13 cellular contexts compared by ENCODE assay signal in the genomic region with DNA sequence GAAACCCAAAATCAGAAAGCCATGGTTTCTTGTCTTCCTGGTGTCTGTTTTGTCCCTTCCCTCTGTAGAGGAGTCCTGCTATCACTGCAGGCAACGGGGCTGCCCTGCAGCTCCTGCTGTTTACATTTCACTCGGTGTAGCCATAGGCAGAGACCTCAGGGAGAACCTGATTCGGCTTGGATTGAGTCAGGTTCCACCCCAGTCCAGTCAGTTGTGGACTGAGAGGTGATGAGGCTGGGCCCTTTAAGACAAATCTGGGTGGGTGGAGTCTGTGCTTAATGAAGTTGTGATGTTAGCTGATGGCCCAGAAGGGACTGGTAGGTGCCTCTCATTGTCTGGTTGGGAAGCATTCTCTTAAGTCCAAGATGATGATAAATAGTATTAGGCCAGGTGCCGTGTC. TPM values are rescaled to one million over a fixed set of nuclear protein-coding genes. Genes with fewer than 3 reads are reported as not detected.
DNase-seq lines count a peak whose midpoint lies in the region; ATAC-seq, FAIRE-seq and TF ChIP-seq lines count a peak whose summit lies in the region.
"Had no signal": no experiment of that assay in that cellular context is flagged by ENCODE, and none has a peak within 500 bp of the region (broad histone marks: within the 10 kb centered on the region; RNA-seq: fewer than 3 reads in every experiment).

No MANE protein-coding gene starts in this region.

- peaks cover 40% of the 10 kb centered on the region for H3K79me2 ChIP-seq in K562 (ENCODE audit: control insufficient read depth, insufficient read depth, low read length)
- peaks cover 95% of the 10 kb centered on the region for H3K79me2 ChIP-seq in HepG2 (ENCODE audit: insufficient read depth, low read length)
- H3K79me2 ChIP-seq in MM.1S (ENCODE audit: low read length): no peaks in the 10 kb centered on the region

- intact Hi-C loops in activated CD8-positive, alpha-beta T cell treated with anti-CD3 and anti-CD28 coated beads for 36 hours (cut with micrococcal nuclease): no loop called here
- intact Hi-C loops in K562 (cut with micrococcal nuclease): no loop called here
- intact Hi-C loops in HepG2 (cut with micrococcal nuclease; ENCODE audit: unreplicated experiment): loop anchor here (5.0 kb wide), 1 partner anchor 58 kb away; no protein-coding TSS in a partner anchor
- intact Hi-C loops in thyroid gland (cut with DNase I): no loop called here
- intact Hi-C loops in natural killer cell (cut with micrococcal nuclease): no loop called here

- H3K4me1 Mint-ChIP-seq in activated CD8-positive, alpha-beta T cell treated with anti-CD3 and anti-CD28 coated beads for 36 hours (ENCODE audit: low read depth): peaks cover 68% of the 10 kb centered on the region
- H3K4me1 Mint-ChIP-seq in activated CD8-positive, alpha-beta T cell treated with anti-CD3 and anti-CD28 coated beads, Interleukin-2, amount 10 ng/mL, durations not matched to agents 7 days and 5 days (ENCODE audit: low read depth): peaks cover 26% of the 10 kb centered on the region
- peaks cover 23 to 26% of the 10 kb centered on the region in 2 donors for H3K4me1 Mint-ChIP-seq in natural killer cell

- H3K9me2 ChIP-seq in MM.1S (replicated peaks; ENCODE audit: insufficient read depth, low read length): no peaks in the 10 kb centered on the region

- no peak for TF ChIP-seq EP300 in K562 (IDR thresholded peaks at IDR 0.05; ENCODE audit: low read length)
- no peak for TF ChIP-seq EP300 in HepG2 (IDR thresholded peaks at IDR 0.05; ENCODE audit: low read depth in 2 of 2, low read length in 2 of 2)
- TF ChIP-seq EP300 in HepG2 (CRISPR knock-in tag; IDR thresholded peaks at IDR 0.05; ENCODE audit: borderline replicate concordance): no peak

- BruUV-seq in K562 (replicated peaks; lab: Mats Ljungman, UMichigan): no TSS peak
- no TSS peak for BruUV-seq in HepG2 (replicated peaks; lab: Mats Ljungman, UMichigan)

- no peak overlapping the region for H3K9ac ChIP-seq in K562 (ENCODE audit: insufficient read depth in 1 of 2, low read depth in 2 of 2, low read length in 2 of 2)
- peak overlapping the region; percentile 31; the same call in 1 of the 2 replicates for H3K9ac ChIP-seq in HepG2 (ENCODE audit: insufficient read depth, low read depth, low read length)
- no peak overlapping the region for H3K9ac ChIP-seq in MM.1S (ENCODE audit: low read length)

- FAIRE-seq in K562 (lab: Jason Lieb, UNC) (no peak), HepG2 (lab: Jason Lieb, UNC) (no peak)

- no peak for TF ChIP-seq POLR2A in K562 (conservative IDR thresholded peaks at IDR 0.05)
- TF ChIP-seq POLR2A in HepG2 (IDR thresholded peaks at IDR 0.05; ENCODE audit: insufficient read depth in 1 of 2, low read depth in 2 of 2, low read length in 2 of 2): no peak
- peak in 1 of 2 donors; percentile 5 for TF ChIP-seq POLR2A in thyroid gland (IDR thresholded peaks at IDR 0.05)

- H3K27ac ChIP-seq in K562 (ENCODE audit: extremely low read depth, low read depth, low read length) (no peak overlapping the region), HepG2 (ENCODE audit: extremely low read length, insufficient read depth, low read length) (peak overlapping the region; percentile 88), thyroid gland (peak overlapping the region; percentile 90 to 96 (median 93)), MM.1S (ENCODE audit: low read length) (no peak overlapping the region)

- no peak overlapping the region for H3K4me2 ChIP-seq in K562 (ENCODE audit: insufficient read depth, low read length)
- H3K4me2 ChIP-seq in HepG2 (ENCODE audit: low read depth, low read length): peak overlapping the region; percentile 2
- H3K4me2 ChIP-seq in MM.1S (ENCODE audit: low read depth, low read length): no peak overlapping the region

- peak; percentile 10 for ATAC-seq in activated CD8-positive, alpha-beta T cell treated with anti-CD3 and anti-CD28 coated beads for 36 hours
- no peak for ATAC-seq in activated CD8-positive, alpha-beta T cell treated with anti-CD3 and anti-CD28 coated beads, Interleukin-2, amount 10 ng/mL, durations not matched to agents 7 days and 5 days
- ATAC-seq in K562 (peak; percentile 14; the same call in 2 of the 3 replicates), HepG2 (peak; percentile 9; the same call in 1 of the 3 replicates), natural killer cell (no peak)

- H3K4me1 ChIP-seq in K562 (replicated peaks in 1 of 2; ENCODE audit: control insufficient read depth in 2 of 2, insufficient read depth in 2 of 2, low read length in 2 of 2): peaks cover 8 to 15% of the 10 kb centered on the region in 2 experiments; a peak in 4 of 5 replicates
- H3K4me1 ChIP-seq in HepG2 (ENCODE audit: insufficient read depth, low read length): peaks cover 81% of the 10 kb centered on the region
- H3K4me1 ChIP-seq in thyroid gland: peaks cover 79 to 85% of the 10 kb centered on the region in 2 donors
- H3K4me1 ChIP-seq in MM.1S (ENCODE audit: low read length): peaks cover 19% of the 10 kb centered on the region

- no peak overlapping the region for H3K4me3 Mint-ChIP-seq in activated CD8-positive, alpha-beta T cell treated with anti-CD3 and anti-CD28 coated beads for 36 hours
- H3K4me3 Mint-ChIP-seq in activated CD8-positive, alpha-beta T cell treated with anti-CD3 and anti-CD28 coated beads, Interleukin-2, amount 10 ng/mL, durations not matched to agents 7 days and 5 days: no peak overlapping the region
- H3K4me3 Mint-ChIP-seq in natural killer cell: no peak overlapping the region

- H3K9me3 Mint-ChIP-seq in activated CD8-positive, alpha-beta T cell treated with anti-CD3 and anti-CD28 coated beads for 36 hours: no peaks in the 10 kb centered on the region
- no peaks in the 10 kb centered on the region for H3K9me3 Mint-ChIP-seq in activated CD8-positive, alpha-beta T cell treated with anti-CD3 and anti-CD28 coated beads, Interleukin-2, amount 10 ng/mL, durations not matched to agents 7 days and 5 days (ENCODE audit: insufficient read depth)
- no peaks in the 10 kb centered on the region for H3K9me3 Mint-ChIP-seq in natural killer cell
- H3K9me3 Mint-ChIP-seq: activated naive CD4-positive, alpha-beta T cell treated with anti-CD3 and anti-CD28 coated beads, Interleukin-2, amount 50 U/mL, for 24 hours had no signal

- no peak for TF ChIP-seq RAD21 in K562 (CRISPR knock-in tag; conservative IDR thresholded peaks at IDR 0.05 in 1 of 2, IDR thresholded peaks at IDR 0.05 in 1 of 2)
- TF ChIP-seq RAD21 in HepG2 (CRISPR knock-in tag; IDR thresholded peaks at IDR 0.05): no peak

- no peaks in the 10 kb centered on the region for H3K27me3 Mint-ChIP-seq in activated CD8-positive, alpha-beta T cell treated with anti-CD3 and anti-CD28 coated beads for 36 hours
- H3K27me3 Mint-ChIP-seq in activated CD8-positive, alpha-beta T cell treated with anti-CD3 and anti-CD28 coated beads, Interleukin-2, amount 10 ng/mL, durations not matched to agents 7 days and 5 days (ENCODE audit: low read depth): no peaks in the 10 kb centered on the region
- H3K27me3 Mint-ChIP-seq in natural killer cell (ENCODE audit: low read depth in 2 of 2): no peaks in the 10 kb centered on the region
- H3K27me3 Mint-ChIP-seq: activated naive CD4-positive, alpha-beta T cell treated with anti-CD3 and anti-CD28 coated beads, Interleukin-2, amount 50 U/mL, for 24 hours had no signal

- H3K4me3 ChIP-seq in K562: no peak overlapping the region
- H3K4me3 ChIP-seq in HepG2 (replicated peaks in 1 of 3; ENCODE audit: insufficient read depth in 1 of 3, low read depth in 2 of 3, low read length in 3 of 3): no peak overlapping the region
- H3K4me3 ChIP-seq in thyroid gland (replicated peaks in 1 of 3): no peak overlapping the region
- no peak overlapping the region for H3K4me3 ChIP-seq in MM.1S (ENCODE audit: low read length)
- H3K4me3 ChIP-seq: spleen had no signal

- CTCF ChIA-PET in activated CD8-positive, alpha-beta T cell treated with anti-CD3 and anti-CD28 coated beads for 36 hours (lab: Charles Lee): interaction anchor here (0.7 kb wide), 1 partner anchor 8 kb away, joined by 3 read pairs; no protein-coding TSS in a partner anchor
- CTCF ChIA-PET in activated CD8-positive, alpha-beta T cell treated with anti-CD3 and anti-CD28 coated beads, Interleukin-2, amount 10 ng/mL, durations not matched to agents 7 days and 5 days (lab: Charles Lee): interaction anchor here (0.8 to 1.3 kb wide), 2 partner anchors 30 to 38 kb away, joined by 3 read pairs; no protein-coding TSS in a partner anchor
- CTCF ChIA-PET in K562 (lab: Yijun Ruan, JAX; ENCODE audit: low intra/inter-chr PET ratio) (no interaction called here), HepG2 (lab: Yijun Ruan, JAX; ENCODE audit: low intra/inter-chr PET ratio, low total read pairs) (no interaction called here)

- H2AFZ ChIP-seq in K562 (ENCODE audit: low read depth, low read length) (no peak overlapping the region), HepG2 (ENCODE audit: low read length) (no peak overlapping the region), MM.1S (ENCODE audit: low read length) (no peak overlapping the region)

- H3F3A ChIP-seq in MM.1S (ENCODE audit: insufficient read depth, low read length): peaks cover 16% of the 10 kb centered on the region

- H3K9me3 ChIP-seq in K562 (replicated peaks; ENCODE audit: control insufficient read depth, insufficient read depth, low read depth, low read length): no peaks in the 10 kb centered on the region
- H3K9me3 ChIP-seq in HepG2 (ENCODE audit: low read length): no peaks in the 10 kb centered on the region
- H3K9me3 ChIP-seq in thyroid gland: no peaks in the 10 kb centered on the region
- H3K9me3 ChIP-seq in MM.1S (replicated peaks; ENCODE audit: insufficient read depth, low read length): no peaks in the 10 kb centered on the region
- H3K9me3 ChIP-seq: spleen had no signal

- no peaks in the 10 kb centered on the region for H3K36me3 Mint-ChIP-seq in activated CD8-positive, alpha-beta T cell treated with anti-CD3 and anti-CD28 coated beads for 36 hours (ENCODE audit: low read depth)
- no peaks in the 10 kb centered on the region for H3K36me3 Mint-ChIP-seq in activated CD8-positive, alpha-beta T cell treated with anti-CD3 and anti-CD28 coated beads, Interleukin-2, amount 10 ng/mL, durations not matched to agents 7 days and 5 days (ENCODE audit: low read depth)
- H3K36me3 Mint-ChIP-seq in natural killer cell: no peaks in the 10 kb centered on the region
- H3K36me3 Mint-ChIP-seq: activated naive CD4-positive, alpha-beta T cell treated with anti-CD3 and anti-CD28 coated beads, Interleukin-2, amount 50 U/mL, for 24 hours had no signal

- in situ Hi-C loops in K562 (cut with MboI): no loop called here
- in situ Hi-C loops in HepG2 (cut with HindIII; ENCODE audit: extremely low pct_ligation_motif_present, low pct_unique_long_range_greater_than_20kb): no loop called here

- no peaks in the 10 kb centered on the region for H3K36me3 ChIP-seq in K562 (ENCODE audit: control insufficient read depth, insufficient read depth, low read length)
- H3K36me3 ChIP-seq in HepG2 (replicated peaks in 1 of 2; ENCODE audit: control insufficient read depth in 1 of 2, insufficient read depth in 2 of 2, low read length in 2 of 2): peaks cover 1 to 4% of the 10 kb centered on the region in 2 experiments; a peak in 1 of 5 replicates
- no peaks in the 10 kb centered on the region for H3K36me3 ChIP-seq in thyroid gland
- H3K36me3 ChIP-seq in MM.1S (replicated peaks; ENCODE audit: insufficient read depth, low read length): no peaks in the 10 kb centered on the region
- H3K36me3 ChIP-seq: spleen had no signal

- no peak for TF ChIP-seq CTCF in activated CD8-positive, alpha-beta T cell treated with anti-CD3 and anti-CD28 coated beads for 36 hours (IDR thresholded peaks at IDR 0.05)
- TF ChIP-seq CTCF in K562 (IDR thresholded peaks at IDR 0.05 in 2 of 3, conservative IDR thresholded peaks at IDR 0.05 in 1 of 3; ENCODE audit: insufficient read depth in 2 of 3, low read depth in 1 of 3, low read length in 3 of 3) (no peak), HepG2 (CRISPR knock-in tag; IDR thresholded peaks at IDR 0.05) (no peak), thyroid gland (IDR thresholded peaks at IDR 0.05) (no peak), natural killer cell (IDR thresholded peaks at IDR 0.05) (no peak), MM.1S (IDR thresholded peaks at IDR 0.05; ENCODE audit: low read length) (no peak)

- POLR2A ChIA-PET in activated CD8-positive, alpha-beta T cell treated with anti-CD3 and anti-CD28 coated beads for 36 hours (lab: Charles Lee): no interaction called here
- POLR2A ChIA-PET in activated CD8-positive, alpha-beta T cell treated with anti-CD3 and anti-CD28 coated beads, Interleukin-2, amount 10 ng/mL, durations not matched to agents 7 days and 5 days (lab: Charles Lee): no interaction called here
- POLR2A ChIA-PET in K562 (lab: Yijun Ruan, JAX): interaction anchor here (1.0 to 1.6 kb wide), 2 partner anchors 8 to 11 kb away, joined by 3 to 4 read pairs; no protein-coding TSS in a partner anchor
- POLR2A ChIA-PET in HepG2 (lab: Yijun Ruan, JAX): interaction anchor here (1.2 to 7.0 kb wide), 4 partner anchors 16 to 37 kb away, joined by 3 to 45 read pairs (median 4); no protein-coding TSS in a partner anchor

- H3K9me1 ChIP-seq in K562 (ENCODE audit: control insufficient read depth, insufficient read depth, low read length): no peaks in the 10 kb centered on the region

- 43% methylated on average over 3 of the region's 4 CpGs for WGBS in K562 (ENCODE audit: insufficient coverage, low coverage, missing lambda C conversion rate)
- 56% methylated on average over 2 of the region's 4 CpGs for WGBS in HepG2 (ENCODE audit: low lambda C conversion rate)
- 54 to 61% methylated on average over 4 of the region's 4 CpGs for WGBS in thyroid gland, 2 donors

- DNase-seq in activated CD8-positive, alpha-beta T cell treated with anti-CD3 and anti-CD28 coated beads for 36 hours: no peak
- no peak for DNase-seq in activated CD8-positive, alpha-beta T cell treated with anti-CD3 and anti-CD28 coated beads, Interleukin-2, amount 10 ng/mL, durations not matched to agents 7 days and 5 days
- DNase-seq in K562 (ENCODE audit: extremely low read depth in 1 of 4, low spot score in 3 of 4): no peak
- no peak for DNase-seq in HepG2 (ENCODE audit: low spot score)
- no peak for DNase-seq in thyroid gland
- no peak for DNase-seq in natural killer cell
- DNase-seq in MM.1S: no peak
- DNase-seq in T-helper 2 cell: no peak
- DNase-seq: activated CD4-positive, alpha-beta T cell treated with anti-CD3 and anti-CD28 coated beads for 48 hours; NCI-H1092 treated with DMSO at 0.1 percent for 48 hours; NCI-H82; spleen had no signal

- H3K27me3 ChIP-seq in K562 (ENCODE audit: control insufficient read depth in 2 of 2, insufficient read depth in 2 of 2, low read length in 2 of 2): no peaks in the 10 kb centered on the region
- H3K27me3 ChIP-seq in HepG2 (ENCODE audit: control insufficient read depth in 1 of 2, insufficient read depth in 2 of 2, low read length in 2 of 2): no peaks in the 10 kb centered on the region
- no peaks in the 10 kb centered on the region for H3K27me3 ChIP-seq in thyroid gland
- peaks cover 64% of the 10 kb centered on the region for H3K27me3 ChIP-seq in MM.1S (replicated peaks; ENCODE audit: insufficient read depth, low read length)
- H3K27me3 ChIP-seq: spleen had no signal

- no peaks in the 10 kb centered on the region for H4K20me1 ChIP-seq in K562 (replicated peaks; ENCODE audit: control insufficient read depth, insufficient read depth, low read length)
- H4K20me1 ChIP-seq in HepG2 (ENCODE audit: insufficient read depth, low read length): peaks cover 21% of the 10 kb centered on the region
- H4K20me1 ChIP-seq in MM.1S (ENCODE audit: insufficient read depth, low read length): peaks cover 7% of the 10 kb centered on the region; the same call in 1 of the 2 replicates

- H3K27ac Mint-ChIP-seq in activated CD8-positive, alpha-beta T cell treated with anti-CD3 and anti-CD28 coated beads for 36 hours: peak overlapping the region; percentile 55
- H3K27ac Mint-ChIP-seq in activated CD8-positive, alpha-beta T cell treated with anti-CD3 and anti-CD28 coated beads, Interleukin-2, amount 10 ng/mL, durations not matched to agents 7 days and 5 days: no peak overlapping the region
- no peak overlapping the region for H3K27ac Mint-ChIP-seq in natural killer cell

RNA-seq across cellular contexts. Expression of a gene that starts 35.7 kb away (rescaled TPM):
- total RNA-seq in activated CD8-positive, alpha-beta T cell treated with anti-CD3 and anti-CD28 coated beads for 36 hours: 10 to 100 TPM; 26.3 to 28.4 TPM
- total RNA-seq in activated CD8-positive, alpha-beta T cell treated with anti-CD3 and anti-CD28 coated beads, Interleukin-2, amount 10 ng/mL, durations not matched to agents 7 days and 5 days: 10 to 100 TPM; 14.1 to 15.9 TPM
- total RNA-seq in K562 (2011; cell fraction: chromatin; rRNA removed; ENCODE audit: low replicate concordance): 104 and 176 TPM in 2 replicates
- total RNA-seq in K562 (2011; cell fraction: nucleolus; rRNA removed): 86.7 and 89.5 TPM in 2 replicates
- total RNA-seq in K562 (2011; cell fraction: nucleoplasm; rRNA removed): 74.4 and 75.0 TPM in 2 replicates
- 27.6 and 37.5 TPM in 2 replicates for total RNA-seq in K562 (2014; rRNA removed)
- total RNA-seq in K562 (2014; rRNA removed; fragmentation: Illumina TruSeq; extraction: Trizol): 22.5 and 25.6 TPM in 2 replicates
- 27.4 and 27.9 TPM in 2 replicates for total RNA-seq in K562 (2015; rRNA removed; fragmentation: Illumina TruSeq; extraction: Trizol)
- 43.3 and 48.1 TPM in 2 replicates for total RNA-seq in K562 (2021)
- 20.3 and 27.7 TPM in 2 replicates for polyA plus RNA-seq in K562 (2011; rRNA removed)
- 18.4 and 30.1 TPM in 2 replicates for polyA plus RNA-seq in K562 (2011; cell fraction: cytosol; rRNA removed)
- polyA plus RNA-seq in K562 (2011; cell fraction: nucleus; rRNA removed): 111 and 183 TPM in 2 replicates
- 37.0 and 76.9 TPM in 2 replicates for polyA plus RNA-seq in K562 (2012)
- polyA plus RNA-seq in K562 (2014; fragmentation: Illumina TruSeq; extraction: Trizol): 32.2 and 33.4 TPM in 2 replicates
- 10 to 100 TPM in 1 of 2 experiments, 1 to 10 TPM in 1; 9.4 to 13.0 TPM for polyA plus RNA-seq in K562 (2014; fragmentation: Nextera tagmentation; extraction: Ambion mirVana)
- 17.0 and 19.0 TPM in 2 replicates for polyA plus RNA-seq in K562 (2014; rRNA removed)
- 75.9 and 104 TPM in 2 replicates for polyA minus RNA-seq in K562 (2011; rRNA and poly(A)+ RNA removed)
- polyA minus RNA-seq in K562 (2011; cell fraction: cytosol; rRNA and poly(A)+ RNA removed): 66.1 and 94.5 TPM in 2 replicates
- polyA minus RNA-seq in K562 (2011; cell fraction: nucleus; rRNA and poly(A)+ RNA removed): 56.8 and 166 TPM in 2 replicates
- 48.8 and 130 TPM in 2 replicates for total RNA-seq in HepG2 (2016; rRNA removed; fragmentation: Illumina TruSeq; extraction: Trizol)
- 13.1 and 13.3 TPM in 2 replicates for total RNA-seq in HepG2 (2016; cell fraction: cytosol; rRNA removed; fragmentation: Illumina TruSeq; extraction: Trizol; ENCODE audit: low read depth)
- total RNA-seq in HepG2 (2016; cell fraction: insoluble cytoplasmic fraction; rRNA removed; fragmentation: Illumina TruSeq; extraction: Trizol): 39.2 and 136 TPM in 2 replicates
- 18.9 and 22.5 TPM in 2 replicates for total RNA-seq in HepG2 (2016; cell fraction: membrane; rRNA removed; fragmentation: Illumina TruSeq; extraction: Trizol)
- 211 and 228 TPM in 2 replicates for total RNA-seq in HepG2 (2016; cell fraction: nucleus; rRNA removed; fragmentation: Illumina TruSeq; extraction: Trizol)
- 106 and 126 TPM in 2 replicates for polyA plus RNA-seq in HepG2 (2011; rRNA removed)
- 92.4 and 98.4 TPM in 2 replicates for polyA plus RNA-seq in HepG2 (2011; cell fraction: cytosol; rRNA removed)
- polyA plus RNA-seq in HepG2 (2011; cell fraction: nucleus; rRNA removed): 739 and 796 TPM in 2 replicates
- 198 and 216 TPM in 2 replicates for polyA plus RNA-seq in HepG2 (2012)
- polyA plus RNA-seq in HepG2 (2016; cell fraction: cytosol; fragmentation: Illumina TruSeq; extraction: Trizol; ENCODE audit: low read depth): 8.9 and 9.6 TPM in 2 replicates
- 41.9 and 44.7 TPM in 2 replicates for polyA plus RNA-seq in HepG2 (2016; cell fraction: insoluble cytoplasmic fraction; fragmentation: Illumina TruSeq; extraction: Trizol; ENCODE audit: low read depth)
- polyA plus RNA-seq in HepG2 (2016; cell fraction: membrane; fragmentation: Illumina TruSeq; extraction: Trizol; ENCODE audit: low read depth): 15.4 and 16.3 TPM in 2 replicates
- polyA plus RNA-seq in HepG2 (2016; cell fraction: nucleus; fragmentation: Illumina TruSeq; extraction: Trizol; ENCODE audit: insufficient read depth, low read depth): 270 and 279 TPM in 2 replicates
- 277 and 558 TPM in 2 replicates for polyA minus RNA-seq in HepG2 (2011; rRNA and poly(A)+ RNA removed; ENCODE audit: low replicate concordance)
- polyA minus RNA-seq in HepG2 (2011; cell fraction: cytosol; rRNA and poly(A)+ RNA removed): 259 and 274 TPM in 2 replicates
- polyA minus RNA-seq in HepG2 (2011; cell fraction: nucleus; rRNA and poly(A)+ RNA removed): 831 and 1,056 TPM in 2 replicates
- 100 to 1,000 TPM; 164 to 258 (median 242) TPM for total RNA-seq in thyroid gland
- total RNA-seq in natural killer cell: 10 to 100 TPM; 24.6 to 30.8 (median 26.6) TPM

Comparison
In these comparisons a context has a peak if more than half of its experiments do, and no peak if none do; other contexts are left out.
1. ATAC-seq: peak in activated CD8-positive, alpha-beta T cell treated with anti-CD3 and anti-CD28 coated beads for 36 hours (single experiment), K562 (single experiment) and HepG2 (single experiment); none in activated CD8-positive, alpha-beta T cell treated with anti-CD3 and anti-CD28 coated beads, Interleukin-2, amount 10 ng/mL, durations not matched to agents 7 days and 5 days (single experiment) and natural killer cell (0 of 3).
2. H3K27ac ChIP-seq: peak in HepG2 (single experiment) and thyroid gland (3 of 3); none in K562 (single experiment) and MM.1S (single experiment).
3. CTCF ChIA-PET loops: an anchor here in activated CD8-positive, alpha-beta T cell treated with anti-CD3 and anti-CD28 coated beads for 36 hours (0.7 kb wide) and activated CD8-positive, alpha-beta T cell treated with anti-CD3 and anti-CD28 coated beads, Interleukin-2, amount 10 ng/mL, durations not matched to agents 7 days and 5 days (0.8 to 1.3 kb wide); none called in K562 and HepG2.
4. POLR2A ChIA-PET loops: an anchor here in K562 (1.0 to 1.6 kb wide) and HepG2 (1.2 to 7.0 kb wide); none called in activated CD8-positive, alpha-beta T cell treated with anti-CD3 and anti-CD28 coated beads for 36 hours and activated CD8-positive, alpha-beta T cell treated with anti-CD3 and anti-CD28 coated beads, Interleukin-2, amount 10 ng/mL, durations not matched to agents 7 days and 5 days.